ENCODE assay signal across 9 cellular contexts in the genomic region with DNA sequence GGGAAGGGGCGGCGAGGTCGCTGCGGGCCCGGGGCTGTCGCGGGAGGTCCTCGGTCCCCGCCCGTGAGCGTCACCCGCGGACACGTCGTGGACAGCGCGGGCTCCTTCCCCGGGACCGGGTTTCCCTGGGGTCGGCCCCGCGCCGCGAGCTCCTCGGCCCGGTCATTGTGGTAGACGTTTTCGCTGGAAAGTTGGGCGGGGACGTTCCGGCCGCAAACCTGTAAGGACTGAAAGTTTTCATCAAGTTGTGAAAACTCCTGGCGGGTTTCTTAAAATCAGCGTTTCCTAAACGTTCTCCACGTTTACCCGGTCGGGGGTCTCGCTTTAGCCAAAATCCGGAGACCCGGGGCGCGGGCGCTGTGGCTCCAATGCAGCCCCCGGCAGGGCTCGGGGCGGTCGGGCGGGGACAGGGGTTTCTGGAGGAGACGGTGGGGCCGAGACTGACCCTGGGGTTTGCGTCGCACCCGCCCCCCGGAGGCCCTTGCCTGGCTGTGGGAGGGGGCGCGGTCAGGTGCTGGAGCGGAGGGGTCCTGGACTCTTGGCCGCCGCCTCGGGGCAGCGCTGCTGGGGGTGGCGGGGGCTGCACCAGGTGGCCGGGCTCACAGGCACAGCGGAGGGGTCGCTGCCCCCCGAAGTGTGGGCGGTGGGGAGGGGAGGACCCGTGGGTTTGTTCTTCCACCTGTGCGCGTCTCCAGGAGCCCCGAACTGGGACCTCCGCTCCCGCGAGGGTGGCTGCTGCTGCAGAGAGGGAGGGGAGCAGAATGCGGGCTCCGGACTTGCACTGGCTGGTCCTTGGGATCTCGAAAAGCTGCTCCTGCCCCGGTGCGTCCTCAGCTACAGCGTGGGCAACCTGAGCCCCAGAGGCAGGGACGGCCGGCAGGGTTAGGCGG. TPM values are rescaled to one million over a fixed set of nuclear protein-coding genes. Genes with fewer than 3 reads are reported as not detected.
DNase-seq lines count a peak whose midpoint lies in the region; ATAC-seq and TF ChIP-seq lines count a peak whose summit lies in the region.
"Had no signal": no experiment of that assay in that cellular context is flagged by ENCODE, and none has a peak within 500 bp of the region (broad histone marks: within the 10 kb centered on the region; RNA-seq: fewer than 3 reads in every experiment).

No MANE protein-coding gene starts in this region.

- in situ Hi-C loops in astrocyte of the cerebellum (cut with HindIII; ENCODE audit: low sequenced_read_pairs), result no loop called here

- H3K9ac ChIP-seq in liver (ENCODE audit: low read depth in 1 of 2, low read length in 2 of 2), result no peak overlapping the region
- H3K9ac ChIP-seq: KMS-11 had no signal

- no peak for TF ChIP-seq RAD21 in liver (IDR thresholded peaks at IDR 0.05)

- no peaks in the 10 kb centered on the region for H3K36me3 Mint-ChIP-seq in activated CD4-positive, alpha-beta T cell treated with anti-CD3 and anti-CD28 coated beads, Interleukin-2, amount 10 ng/mL, durations not matched to agents 24 days and 14 days (ENCODE audit: low read depth)

- H3K4me3 ChIP-seq in astrocyte of the cerebellum (ENCODE audit: low read depth, low read length) (peak overlapping the region; percentile 24), liver (ENCODE audit: low read depth in 1 of 3, low read length in 3 of 3) (peak overlapping the region; percentile 18 to 92 (median 69)), testis (peak overlapping the region; percentile 59 to 65)

- peaks cover 0 to 7% (median 0%) of the 10 kb centered on the region in 4 donors for H3K36me3 ChIP-seq in liver (ENCODE audit: control insufficient read depth in 4 of 4, insufficient read depth in 3 of 4, low read depth in 1 of 4, low read length in 3 of 4)
- no peaks in the 10 kb centered on the region for H3K36me3 ChIP-seq in testis (ENCODE audit: low read depth, missing control alignments)

- TF ChIP-seq POLR2A in testis (IDR thresholded peaks at IDR 0.05), result no peak

- no peak for DNase-seq in activated CD4-positive, alpha-beta T cell treated with anti-CD3 and anti-CD28 coated beads, Interleukin-2, amount 10 ng/mL, durations not matched to agents 24 days and 14 days
- no peak for DNase-seq in activated CD4-positive, alpha-beta T cell treated with anti-CD3 and anti-CD28 coated beads for 4 hours
- DNase-seq in astrocyte of the cerebellum (ENCODE audit: low read depth) (no peak), testis (no peak), GM10266 (ENCODE audit: extremely low spot score) (no peak)
- DNase-seq in activated naive CD4-positive, alpha-beta T cell (lab: John Stamatoyannopoulos, UW), result no peak

- ATAC-seq in GM19328 (IDR thresholded peaks at IDR 0.05; ENCODE audit: unreplicated experiment), result no peak

- no peak overlapping the region for H3K27ac Mint-ChIP-seq in activated CD4-positive, alpha-beta T cell treated with anti-CD3 and anti-CD28 coated beads, Interleukin-2, amount 10 ng/mL, durations not matched to agents 24 days and 14 days

- H3K9me3 ChIP-seq in liver (ENCODE audit: control insufficient read depth in 4 of 4, low read length in 3 of 4) (no peaks in the 10 kb centered on the region), testis (no peaks in the 10 kb centered on the region)

- peaks cover 17 to 46% (median 32%) of the 10 kb centered on the region in 4 donors for H3K4me1 ChIP-seq in liver (ENCODE audit: control insufficient read depth in 4 of 4, insufficient read depth in 4 of 4, low read length in 3 of 4)
- peaks cover 3% of the 10 kb centered on the region for H3K4me1 ChIP-seq in testis

- H3K9me3 Mint-ChIP-seq in activated CD4-positive, alpha-beta T cell treated with anti-CD3 and anti-CD28 coated beads, Interleukin-2, amount 10 ng/mL, durations not matched to agents 24 days and 14 days, result no peaks in the 10 kb centered on the region

- TF ChIP-seq CTCF in astrocyte of the cerebellum (IDR thresholded peaks at IDR 0.05; ENCODE audit: low read depth, low read length, missing control alignments) (no peak), liver (IDR thresholded peaks at IDR 0.05; ENCODE audit: low read depth, low read length, missing input control) (no peak), testis (IDR thresholded peaks at IDR 0.05) (no peak), GM10266 (IDR thresholded peaks at IDR 0.05; ENCODE audit: control insufficient read depth, insufficient read depth, low read depth, missing control alignments) (no peak)

- H3K27me3 ChIP-seq in liver (ENCODE audit: control insufficient read depth in 4 of 4, insufficient read depth in 4 of 4, low read length in 3 of 4), result no peaks in the 10 kb centered on the region
- H3K27me3 ChIP-seq in testis, result no peaks in the 10 kb centered on the region

- 13% methylated on average over 84 of the region's 84 CpGs for WGBS in liver
- 5 to 10% methylated on average over 19 to 84 of the region's 84 CpGs for WGBS in testis, 2 donors

- H3K4me1 Mint-ChIP-seq in activated CD4-positive, alpha-beta T cell treated with anti-CD3 and anti-CD28 coated beads, Interleukin-2, amount 10 ng/mL, durations not matched to agents 24 days and 14 days, result peaks cover 7% of the 10 kb centered on the region

- intact Hi-C loops in activated CD4-positive, alpha-beta T cell treated with anti-CD3 and anti-CD28 coated beads, Interleukin-2, amount 10 ng/mL, durations not matched to agents 24 days and 14 days (cut with micrococcal nuclease), result no loop called here
- intact Hi-C loops in testis (cut with DNase I; ENCODE audit: low total_unique reads), result no loop called here

- H3K27me3 Mint-ChIP-seq in activated CD4-positive, alpha-beta T cell treated with anti-CD3 and anti-CD28 coated beads, Interleukin-2, amount 10 ng/mL, durations not matched to agents 24 days and 14 days, result peaks cover 35% of the 10 kb centered on the region

- peak overlapping the region; percentile 32 for H3K4me3 Mint-ChIP-seq in activated CD4-positive, alpha-beta T cell treated with anti-CD3 and anti-CD28 coated beads, Interleukin-2, amount 10 ng/mL, durations not matched to agents 24 days and 14 days

- H3K27ac ChIP-seq in liver (ENCODE audit: low read depth in 1 of 2, low read length in 2 of 2) (no peak overlapping the region), testis (peak overlapping the region in 1 of 2 donors; percentile 64)
- H3K27ac ChIP-seq: KMS-11 had no signal

TF ChIP-seq in liver, 16 proteins besides CTCF, POLR2A, EP300 and RAD21:
- TF ChIP-seq, protein P1, sequence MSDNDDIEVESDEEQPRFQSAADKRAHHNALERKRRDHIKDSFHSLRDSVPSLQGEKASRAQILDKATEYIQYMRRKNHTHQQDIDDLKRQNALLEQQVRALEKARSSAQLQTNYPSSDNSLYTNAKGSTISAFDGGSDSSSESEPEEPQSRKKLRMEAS (IDR thresholded peaks at IDR 0.05), result no peak
- TF ChIP-seq, protein P2, sequence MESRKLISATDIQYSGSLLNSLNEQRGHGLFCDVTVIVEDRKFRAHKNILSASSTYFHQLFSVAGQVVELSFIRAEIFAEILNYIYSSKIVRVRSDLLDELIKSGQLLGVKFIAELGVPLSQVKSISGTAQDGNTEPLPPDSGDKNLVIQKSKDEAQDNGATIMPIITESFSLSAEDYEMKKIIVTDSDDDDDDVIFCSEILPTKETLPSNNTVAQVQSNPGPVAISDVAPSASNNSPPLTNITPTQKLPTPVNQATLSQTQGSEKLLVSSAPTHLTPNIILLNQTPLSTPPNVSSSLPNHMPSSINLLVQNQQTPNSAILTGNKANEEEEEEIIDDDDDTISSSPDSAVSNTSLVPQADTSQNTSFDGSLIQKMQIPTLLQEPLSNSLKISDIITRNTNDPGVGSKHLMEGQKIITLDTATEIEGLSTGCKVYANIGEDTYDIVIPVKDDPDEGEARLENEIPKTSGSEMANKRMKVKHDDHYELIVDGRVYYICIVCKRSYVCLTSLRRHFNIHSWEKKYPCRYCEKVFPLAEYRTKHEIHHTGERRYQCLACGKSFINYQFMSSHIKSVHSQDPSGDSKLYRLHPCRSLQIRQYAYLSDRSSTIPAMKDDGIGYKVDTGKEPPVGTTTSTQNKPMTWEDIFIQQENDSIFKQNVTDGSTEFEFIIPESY (IDR thresholded peaks at IDR 0.05), result no peak
- TF ChIP-seq, protein P3, sequence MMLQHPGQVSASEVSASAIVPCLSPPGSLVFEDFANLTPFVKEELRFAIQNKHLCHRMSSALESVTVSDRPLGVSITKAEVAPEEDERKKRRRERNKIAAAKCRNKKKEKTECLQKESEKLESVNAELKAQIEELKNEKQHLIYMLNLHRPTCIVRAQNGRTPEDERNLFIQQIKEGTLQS (IDR thresholded peaks at IDR 0.05), result no peak
- no peak for TF ChIP-seq HNF4G (IDR thresholded peaks at IDR 0.05)
- no peak for TF ChIP-seq NR2F2 (IDR thresholded peaks at IDR 0.05)

RNA-seq across cellular contexts. Expression of a gene that starts 0.8 kb away (rescaled TPM):
- total RNA-seq in activated CD4-positive, alpha-beta T cell treated with anti-CD3 and anti-CD28 coated beads, Interleukin-2, amount 10 ng/mL, durations not matched to agents 24 days and 14 days, result 2.5 and 3.0 TPM in 2 replicates
- total RNA-seq in liver (1 to 10 TPM; 7.6 to 9.3 TPM), testis (100 to 1,000 TPM in 1 of 2 donors, 10 to 100 TPM in 1; 86.4 to 123 TPM)
- polyA plus RNA-seq in liver (1 to 10 TPM; 4.8 to 9.9 TPM), testis (ENCODE audit: insufficient read depth, low read depth, low replicate concordance) (142 TPM)

RNA-seq across cellular contexts. Expression of a gene that starts 31.9 kb away (rescaled TPM):
- total RNA-seq in activated CD4-positive, alpha-beta T cell treated with anti-CD3 and anti-CD28 coated beads, Interleukin-2, amount 10 ng/mL, durations not matched to agents 24 days and 14 days, result not detected in 2 replicates
- not detected for total RNA-seq in liver
- under 1 TPM in 1 of 2 donors, not detected in 1; 0.29 TPM for polyA plus RNA-seq in liver
- total RNA-seq in testis, result 10 to 100 TPM; 16.9 to 18.1 TPM
- 7.8 TPM for polyA plus RNA-seq in testis (ENCODE audit: insufficient read depth, low read depth, low replicate concordance)

RNA-seq across cellular contexts. Expression of a gene that starts 47.5 kb away (rescaled TPM):
- not detected in 2 replicates for total RNA-seq in activated CD4-positive, alpha-beta T cell treated with anti-CD3 and anti-CD28 coated beads, Interleukin-2, amount 10 ng/mL, durations not matched to agents 24 days and 14 days
- total RNA-seq in liver (under 1 TPM in 1 of 2 donors, not detected in 1; under 0.01 TPM), testis (10 to 100 TPM; 16.4 to 25.5 TPM)
- polyA plus RNA-seq in liver (under 1 TPM in 1 of 2 donors, not detected in 1; 0.31 TPM), testis (ENCODE audit: insufficient read depth, low read depth, low replicate concordance) (24.9 TPM)

Comparison
In these comparisons a context has a peak if more than half of its experiments do, and no peak if none do; other contexts are left out.
1. RNA of a gene that starts 0.8 kb away (total RNA-seq): 86.4 to 123 TPM in testis; 7.6 to 9.3 TPM in liver and 2.5 to 3.0 TPM in activated CD4-positive, alpha-beta T cell treated with anti-CD3 and anti-CD28 coated beads, Interleukin-2, amount 10 ng/mL, durations not matched to agents 24 days and 14 days; every median in the first group is over 4 times any median in the second.
2. RNA of a gene that starts 31.9 kb away (total RNA-seq): 16.9 to 18.1 TPM in testis; not detected in liver and not detected in activated CD4-positive, alpha-beta T cell treated with anti-CD3 and anti-CD28 coated beads, Interleukin-2, amount 10 ng/mL, durations not matched to agents 24 days and 14 days; every median in the first group is over 10 times any median in the second.
3. RNA of a gene that starts 47.5 kb away (total RNA-seq): 16.4 to 25.5 TPM in testis; not detected in activated CD4-positive, alpha-beta T cell treated with anti-CD3 and anti-CD28 coated beads, Interleukin-2, amount 10 ng/mL, durations not matched to agents 24 days and 14 days and under 0.01 TPM in liver; every median in the first group is over 10 times any median in the second.
4. Peak in every context shown above with its lines, with median percentiles within 50 percentile points of each other: H3K4me3 ChIP-seq.